Comparison of ENCODE assay signal across 9 cellular contexts in the genomic region with DNA sequence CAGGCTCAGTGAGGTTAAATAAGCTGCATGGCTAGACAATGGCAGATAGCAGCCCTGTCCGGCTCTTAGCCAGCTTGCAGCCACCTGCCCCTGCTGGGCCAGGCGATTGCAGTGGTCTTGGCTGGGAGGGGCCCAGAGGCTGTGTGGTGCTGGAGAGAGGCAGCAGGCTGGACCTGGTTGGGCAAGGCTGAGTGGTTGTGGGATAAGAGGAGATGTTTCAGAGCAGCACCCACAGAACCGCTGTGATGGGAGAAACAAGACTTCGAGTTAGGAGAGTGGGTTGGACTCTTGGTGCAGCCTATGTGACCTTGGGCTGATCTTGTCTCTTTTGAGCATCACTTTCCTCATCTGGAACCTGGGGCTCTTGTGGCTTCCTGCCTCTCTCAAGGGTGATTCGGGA. TPM values are rescaled to one million over a fixed set of nuclear protein-coding genes. Genes with fewer than 3 reads are reported as not detected.
DNase-seq lines count a peak whose midpoint lies in the region; ATAC-seq and TF ChIP-seq lines count a peak whose summit lies in the region.
"Had no signal": no experiment of that assay in that cellular context is flagged by ENCODE, and none has a peak within 500 bp of the region (broad histone marks: within the 10 kb centered on the region; RNA-seq: fewer than 3 reads in every experiment).

No MANE protein-coding gene starts in this region.

- no peak for TF ChIP-seq POLR2A in esophagus squamous epithelium (IDR thresholded peaks at IDR 0.05)

- H3K36me3 Mint-ChIP-seq in brain = no peaks in the 10 kb centered on the region

- H2AFZ ChIP-seq in OCI-LY1 (ENCODE audit: low read length) = no peak overlapping the region

- H3K36me3 ChIP-seq in OCI-LY1 (ENCODE audit: insufficient read depth, low read length) (no peaks in the 10 kb centered on the region), skeletal muscle satellite cell (ENCODE audit: insufficient read depth, low read length) (no peaks in the 10 kb centered on the region), esophagus squamous epithelium (no peaks in the 10 kb centered on the region)

- peaks cover 7% of the 10 kb centered on the region for H3F3A ChIP-seq in OCI-LY1 (ENCODE audit: insufficient read depth, low read length)

- peak overlapping the region; percentile 20 for H3K4me3 ChIP-seq in OCI-LY1 (ENCODE audit: low read depth, low read length, poor library complexity, severe bottlenecking)
- H3K4me3 ChIP-seq in skeletal muscle satellite cell (ENCODE audit: low read length) = no peak overlapping the region
- H3K4me3 ChIP-seq in esophagus squamous epithelium = no peak overlapping the region
- H3K4me3 ChIP-seq: lung had no signal

- peaks cover 84% of the 10 kb centered on the region for H3K79me2 ChIP-seq in OCI-LY1 (ENCODE audit: insufficient read depth, low read length)

- no peaks in the 10 kb centered on the region for H3K9me3 Mint-ChIP-seq in brain

- no peak overlapping the region for H3K4me3 Mint-ChIP-seq in brain

- intact Hi-C loops in esophagus squamous epithelium (cut with DNase I) = no loop called here

- no peaks in the 10 kb centered on the region for H3K9me3 ChIP-seq in OCI-LY1 (ENCODE audit: low read length)
- H3K9me3 ChIP-seq in skeletal muscle satellite cell (replicated peaks; ENCODE audit: low read length) = no peaks in the 10 kb centered on the region
- H3K9me3 ChIP-seq in esophagus squamous epithelium = no peaks in the 10 kb centered on the region

- H3K4me2 ChIP-seq in OCI-LY1 (ENCODE audit: low read length) = peak overlapping the region; percentile 76
- peak overlapping the region; percentile 76 for H3K4me2 ChIP-seq in skeletal muscle satellite cell (ENCODE audit: low read length)

- peak overlapping the region; percentile 33 to 93 (median 69) for H3K27ac Mint-ChIP-seq in brain

- H3K9ac ChIP-seq in OCI-LY1 (ENCODE audit: low read length) (peak overlapping the region; percentile 62), skeletal muscle satellite cell (ENCODE audit: low read depth, low read length) (no peak overlapping the region)

- ATAC-seq in foreskin keratinocyte = no peak

- 59 to 62% methylated on average over 3 to 4 of the region's 5 CpGs for WGBS in esophagus squamous epithelium, 2 donors

- H3K4me1 Mint-ChIP-seq in brain = peaks cover 53% of the 10 kb centered on the region

- H4K20me1 ChIP-seq in OCI-LY1 (ENCODE audit: insufficient read depth, low read length) = no peaks in the 10 kb centered on the region

- H3K9me2 ChIP-seq in OCI-LY1 (ENCODE audit: low read depth, low read length) = no peaks in the 10 kb centered on the region

- H3K4me1 ChIP-seq in OCI-LY1 (ENCODE audit: insufficient read depth, low read length, severe bottlenecking) = peaks cover 95% of the 10 kb centered on the region
- H3K4me1 ChIP-seq in skeletal muscle satellite cell (ENCODE audit: control insufficient read depth, insufficient read depth, low read length) = peaks cover 46% of the 10 kb centered on the region
- H3K4me1 ChIP-seq in esophagus squamous epithelium = peaks cover 4 to 35% (median 5%) of the 10 kb centered on the region in 3 donors
- H3K4me1 ChIP-seq in foreskin keratinocyte = peaks cover 7% of the 10 kb centered on the region

- H3K27me3 ChIP-seq in OCI-LY1 (ENCODE audit: insufficient read depth, low read length) (no peaks in the 10 kb centered on the region), skeletal muscle satellite cell (ENCODE audit: control insufficient read depth, insufficient read depth, low read length) (no peaks in the 10 kb centered on the region), esophagus squamous epithelium (no peaks in the 10 kb centered on the region), foreskin keratinocyte (no peaks in the 10 kb centered on the region)

- H3K27me3 Mint-ChIP-seq in brain = peaks cover 4% of the 10 kb centered on the region

- H3K27ac ChIP-seq in OCI-LY1 (ENCODE audit: low read depth, low read length, poor library complexity, severe bottlenecking) = peak overlapping the region; percentile 98
- H3K27ac ChIP-seq in esophagus squamous epithelium = peak overlapping the region in 2 of 4 donors; percentile 5 to 45
- H3K27ac ChIP-seq in foreskin keratinocyte = no peak overlapping the region

- DNase-seq in NCI-H2107 treated with DMSO at 0.1 percent for 48 hours (lab: John Stamatoyannopoulos, UW; ENCODE audit: unreplicated experiment) = peak; percentile 41
- DNase-seq in NCI-H2107 (lab: John Stamatoyannopoulos, UW) = no peak
- no peak for DNase-seq in esophagus squamous epithelium (lab: John Stamatoyannopoulos, UW)
- no peak for DNase-seq in foreskin keratinocyte
- DNase-seq in inferior parietal cortex (ENCODE audit: extremely low spot score) = no peak

- TF ChIP-seq CTCF in OCI-LY1 (IDR thresholded peaks at IDR 0.05; ENCODE audit: low read length) = no peak
- TF ChIP-seq CTCF in brain (conservative IDR thresholded peaks at IDR 0.05) = no peak
- no peak for TF ChIP-seq CTCF in esophagus squamous epithelium (IDR thresholded peaks at IDR 0.05)
- TF ChIP-seq CTCF in foreskin keratinocyte (conservative IDR thresholded peaks at IDR 0.05) = no peak

RNA-seq across cellular contexts. Expression of a gene that starts 25.5 kb away (rescaled TPM):
- polyA plus RNA-seq in brain (ENCODE audit: insufficient read depth, low read depth, low replicate concordance) (8.5 TPM), foreskin keratinocyte (0.65 and 0.69 TPM in 2 replicates)
- 7.4 and 7.9 TPM in 2 replicates for total RNA-seq in skeletal muscle satellite cell (2012; rRNA removed)
- total RNA-seq in esophagus squamous epithelium (10 to 100 TPM in 1 of 4 donors, 1 to 10 TPM in 3; 1.7 to 11.6 (median 3.4) TPM), foreskin keratinocyte (0.92 and 2.0 TPM in 2 replicates)
